Comparison of ENCODE assay signal across 12 cellular contexts in the genomic region with DNA sequence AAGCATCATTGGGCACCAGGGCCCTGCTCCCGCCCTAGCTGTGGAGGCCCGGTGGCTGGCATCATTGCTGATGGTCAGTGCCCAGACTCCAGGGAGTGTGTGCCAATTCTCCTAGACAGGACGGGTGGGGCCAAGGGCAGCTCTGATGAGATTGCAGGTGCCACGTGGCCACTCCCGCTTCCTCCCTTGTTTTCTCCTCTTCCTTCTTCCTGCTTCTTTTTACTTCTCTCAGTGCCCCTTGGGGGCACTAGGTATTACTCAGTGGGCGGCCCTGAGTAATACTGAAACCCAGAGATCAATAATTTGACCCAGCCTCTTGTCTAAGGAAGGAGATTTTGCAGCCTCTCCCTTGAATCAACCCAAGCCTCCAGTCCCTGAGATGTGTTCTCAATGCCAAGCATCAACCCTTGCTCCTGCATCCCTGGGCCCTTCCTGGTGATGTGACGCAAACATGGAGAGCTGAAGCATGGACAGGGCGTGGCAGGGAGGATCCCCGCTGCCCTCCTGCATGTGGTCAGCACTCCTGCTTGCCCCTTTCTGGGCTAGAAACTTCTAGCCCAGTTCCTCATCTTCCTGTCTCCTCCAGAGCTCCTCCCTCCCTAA. TPM values are rescaled to one million over a fixed set of nuclear protein-coding genes. Genes with fewer than 3 reads are reported as not detected.
DNase-seq lines count a peak whose midpoint lies in the region; ATAC-seq and TF ChIP-seq lines count a peak whose summit lies in the region.
"Had no signal": no experiment of that assay in that cellular context is flagged by ENCODE, and none has a peak within 500 bp of the region (broad histone marks: within the 10 kb centered on the region; RNA-seq: fewer than 3 reads in every experiment).

No MANE protein-coding gene starts in this region.

- H3K27ac ChIP-seq in dorsolateral prefrontal cortex = peak overlapping the region in 45 of 59 donors; percentile 1 to 80 (median 60)

- no peak overlapping the region for H3K27ac Mint-ChIP-seq in nephron progenitor cell
- H3K27ac Mint-ChIP-seq: activated CD4-positive, alpha-beta T cell treated with anti-CD3 and anti-CD28 coated beads, Interleukin-2, amount 10 ng/mL, durations not matched to agents 24 days and 14 days had no signal

- H3K9me3 Mint-ChIP-seq in nephron progenitor cell = peaks cover 11% of the 10 kb centered on the region
- H3K9me3 Mint-ChIP-seq: activated CD4-positive, alpha-beta T cell treated with anti-CD3 and anti-CD28 coated beads, Interleukin-2, amount 10 ng/mL, durations not matched to agents 24 days and 14 days; brain had no signal

- H3K4me1 Mint-ChIP-seq in nephron progenitor cell = peaks cover 24% of the 10 kb centered on the region

- H3K36me3 ChIP-seq in BE2C = no peaks in the 10 kb centered on the region

- peaks cover 53% of the 10 kb centered on the region for H3K27me3 Mint-ChIP-seq in nephron progenitor cell (ENCODE audit: low read depth, poor library complexity)
- H3K27me3 Mint-ChIP-seq: brain had no signal

- ATAC-seq in omental fat pad (ENCODE audit: low FRiP score) (no peak), HG03571 (IDR thresholded peaks at IDR 0.05; ENCODE audit: unreplicated experiment) (no peak), GM19023 (IDR thresholded peaks at IDR 0.05; ENCODE audit: unreplicated experiment) (no peak)

- H3K27me3 ChIP-seq in BE2C (no peaks in the 10 kb centered on the region), dorsolateral prefrontal cortex (no peaks in the 10 kb centered on the region)

- DNase-seq in BE2C (peak; percentile 1), dorsolateral prefrontal cortex (peak in 8 of 10 donors; percentile 63 to 94 (median 76)), omental fat pad (ENCODE audit: low spot score) (peak; percentile 19), nephron progenitor cell (no peak), NCI-H774 (lab: John Stamatoyannopoulos, UW) (no peak)
- DNase-seq: activated CD4-positive, alpha-beta T cell treated with anti-CD3 and anti-CD28 coated beads, Interleukin-2, amount 10 ng/mL, durations not matched to agents 24 days and 14 days; mesendoderm; NCI-H1105 had no signal

- no peak for TF ChIP-seq RAD21 in Ishikawa (IDR thresholded peaks at IDR 0.05; ENCODE audit: low read depth)

- no peaks in the 10 kb centered on the region for H3K9me3 ChIP-seq in BE2C

- no peak for TF ChIP-seq CTCF in BE2C (IDR thresholded peaks at IDR 0.05; ENCODE audit: low read depth, low read length)
- no peak for TF ChIP-seq CTCF in dorsolateral prefrontal cortex (IDR thresholded peaks at IDR 0.05 in 54 of 56, conservative IDR thresholded peaks at IDR 0.05 in 2 of 56; ENCODE audit: low read depth in 1 of 56, partially characterized antibody in 56 of 56)
- no peak for TF ChIP-seq CTCF in omental fat pad (IDR thresholded peaks at IDR 0.05)
- no peak for TF ChIP-seq CTCF in nephron progenitor cell (IDR thresholded peaks at IDR 0.05)

- no peak overlapping the region for H3K4me3 Mint-ChIP-seq in nephron progenitor cell
- H3K4me3 Mint-ChIP-seq: activated CD4-positive, alpha-beta T cell treated with anti-CD3 and anti-CD28 coated beads, Interleukin-2, amount 10 ng/mL, durations not matched to agents 24 days and 14 days; brain had no signal

- intact Hi-C loops in dorsolateral prefrontal cortex (cut with DNase I) = no loop called here

- peaks cover 4% of the 10 kb centered on the region for H3K36me3 Mint-ChIP-seq in nephron progenitor cell (ENCODE audit: low read depth)
- H3K36me3 Mint-ChIP-seq: brain had no signal

- no peaks in the 10 kb centered on the region for H3K4me1 ChIP-seq in BE2C

- no peak for TF ChIP-seq EP300 in Ishikawa (IDR thresholded peaks at IDR 0.05; ENCODE audit: borderline replicate concordance)

- no peak overlapping the region for H3K4me3 ChIP-seq in BE2C (ENCODE audit: low read depth, low read length)
- no peak overlapping the region for H3K4me3 ChIP-seq in dorsolateral prefrontal cortex

TF ChIP-seq in Ishikawa, 13 proteins besides CTCF, POLR2A, EP300 and RAD21:
- TF ChIP-seq YY1 (IDR thresholded peaks at IDR 0.05; ENCODE audit: low read depth) = no peak
- TF ChIP-seq, protein P1, sequence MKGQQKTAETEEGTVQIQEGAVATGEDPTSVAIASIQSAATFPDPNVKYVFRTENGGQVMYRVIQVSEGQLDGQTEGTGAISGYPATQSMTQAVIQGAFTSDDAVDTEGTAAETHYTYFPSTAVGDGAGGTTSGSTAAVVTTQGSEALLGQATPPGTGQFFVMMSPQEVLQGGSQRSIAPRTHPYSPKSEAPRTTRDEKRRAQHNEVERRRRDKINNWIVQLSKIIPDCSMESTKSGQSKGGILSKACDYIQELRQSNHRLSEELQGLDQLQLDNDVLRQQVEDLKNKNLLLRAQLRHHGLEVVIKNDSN (IDR thresholded peaks at IDR 0.05) = 0 out of 2 replicates have a peak, but pooled peaks have one; percentile 38

RNA-seq across cellular contexts. Expression of a gene that starts 32.4 kb away (rescaled TPM):
- polyA plus RNA-seq in BE2C (2012; ENCODE audit: insufficient read depth, insufficient read length, low read depth) = 3.4 TPM
- total RNA-seq in dorsolateral prefrontal cortex (100 to 1,000 TPM in 101 of 120 experiments, 10 to 100 TPM in 19; 55.9 to 606 (median 176) TPM), omental fat pad (1 to 10 TPM; 2.8 to 9.0 (median 5.3) TPM)

Comparison
In these comparisons a context has a peak if more than half of its experiments do, and no peak if none do; other contexts are left out.
1. DNase-seq: peak in BE2C (single experiment), dorsolateral prefrontal cortex (8 of 10) and omental fat pad (single experiment); none in nephron progenitor cell (single experiment) and NCI-H774 (single experiment).
2. RNA of a gene that starts 32.4 kb away (total RNA-seq): 55.9 to 606 TPM in dorsolateral prefrontal cortex; 2.8 to 9.0 TPM in omental fat pad; every median in the first group is over 4 times any median in the second.